ENCODE assay signal across 13 cellular contexts in genomic region chr1:230458509-230458908, GRCh38. TPM values are rescaled to one million over a fixed set of nuclear protein-coding genes. Genes with fewer than 3 reads are reported as not detected.
DNase-seq lines count a peak whose midpoint lies in the region; ATAC-seq and TF ChIP-seq lines count a peak whose summit lies in the region.
"Had no signal": no experiment of that assay in that cellular context is flagged by ENCODE, and none has a peak within 500 bp of the region (broad histone marks: within the 10 kb centered on the region; RNA-seq: fewer than 3 reads in every experiment).

No MANE protein-coding gene starts in this region.

- ATAC-seq in WTC11, result no peak
- no peak for ATAC-seq in HG03025 (IDR thresholded peaks at IDR 0.05; ENCODE audit: low FRiP score, unreplicated experiment)
- ATAC-seq: activated CD4-positive, alpha-beta T cell treated with anti-CD3 and anti-CD28 coated beads for 36 hours had no signal

- no peaks in the 10 kb centered on the region for H3K27me3 ChIP-seq in CD4-positive, alpha-beta memory T cell (ENCODE audit: insufficient read depth, low read length)

- peak; percentile 7 for DNase-seq in NCI-H2029 (lab: John Stamatoyannopoulos, UW)
- no peak for DNase-seq in NCI-H2029 treated with DMSO at 0.1 percent for 48 hours (lab: John Stamatoyannopoulos, UW)
- DNase-seq in WTC11 (ENCODE audit: low spot score), result no peak
- DNase-seq in glutamatergic neuron, result no peak
- DNase-seq in activated T-cell treated with anti-CD3 and anti-CD28 coated beads for 4 hours, result no peak
- DNase-seq in globus pallidus (ENCODE audit: low spot score), result no peak
- DNase-seq in CD4-positive, alpha-beta memory T cell, result no peak
- DNase-seq: 8988T; activated CD4-positive, alpha-beta T cell treated with anti-CD3 and anti-CD28 coated beads for 36 hours; left ventricle myocardium inferior; NCI-H446 treated with DMSO at 0.1 percent for 48 hours had no signal

- H3K36me3 Mint-ChIP-seq in WTC11 (no peaks in the 10 kb centered on the region), glutamatergic neuron (ENCODE audit: unreplicated experiment) (no peaks in the 10 kb centered on the region)
- no peaks in the 10 kb centered on the region for H3K36me3 Mint-ChIP-seq in CD4-positive, alpha-beta memory T cell

- H3K27ac Mint-ChIP-seq in WTC11 (peak overlapping the region; percentile 10; the same call in 1 of the 2 replicates), glutamatergic neuron (ENCODE audit: unreplicated experiment) (peak overlapping the region; percentile 82)
- H3K27ac Mint-ChIP-seq in CD4-positive, alpha-beta memory T cell, result no peak overlapping the region
- H3K27ac Mint-ChIP-seq: activated CD4-positive, alpha-beta T cell treated with anti-CD3 and anti-CD28 coated beads for 36 hours; progenitor cell of endocrine pancreas had no signal

- no peaks in the 10 kb centered on the region for H3K9me3 Mint-ChIP-seq in WTC11
- peaks cover 2% of the 10 kb centered on the region for H3K9me3 Mint-ChIP-seq in glutamatergic neuron (ENCODE audit: unreplicated experiment)
- H3K9me3 Mint-ChIP-seq in CD4-positive, alpha-beta memory T cell, result peaks cover 0 to 4% (median 0%) of the 10 kb centered on the region in 8 donors

- no peaks in the 10 kb centered on the region for H3K4me1 ChIP-seq in CD4-positive, alpha-beta memory T cell (ENCODE audit: insufficient read depth, low read length)

- CTCF ChIA-PET in WTC11 (lab: Charles Lee), result interaction anchor here (0.7 to 1.1 kb wide), 2 partner anchors 123 to 183 kb away, joined by 3 read pairs; no protein-coding TSS in a partner anchor
- CTCF ChIA-PET in CD4-positive, alpha-beta memory T cell (lab: Charles Lee; ENCODE audit: partially characterized antibody), result no interaction called here

- H3K4me3 Mint-ChIP-seq in WTC11 (no peak overlapping the region), glutamatergic neuron (ENCODE audit: unreplicated experiment) (no peak overlapping the region)
- no peak overlapping the region for H3K4me3 Mint-ChIP-seq in CD4-positive, alpha-beta memory T cell
- H3K4me3 Mint-ChIP-seq: activated CD4-positive, alpha-beta T cell treated with anti-CD3 and anti-CD28 coated beads for 36 hours had no signal

- H3K27me3 Mint-ChIP-seq in WTC11 (ENCODE audit: low read depth) (no peaks in the 10 kb centered on the region), glutamatergic neuron (ENCODE audit: unreplicated experiment) (no peaks in the 10 kb centered on the region)
- H3K27me3 Mint-ChIP-seq in CD4-positive, alpha-beta memory T cell, result peaks cover 19 to 24% of the 10 kb centered on the region in 2 donors
- H3K27me3 Mint-ChIP-seq: progenitor cell of endocrine pancreas had no signal

- H3K36me3 ChIP-seq in CD4-positive, alpha-beta memory T cell (ENCODE audit: insufficient read depth, low read length), result no peaks in the 10 kb centered on the region
- H3K36me3 ChIP-seq: left ventricle myocardium inferior had no signal

- no peak overlapping the region for H3K27ac ChIP-seq in CD4-positive, alpha-beta memory T cell (ENCODE audit: low read depth, low read length)
- H3K27ac ChIP-seq: left ventricle myocardium inferior had no signal

- intact Hi-C loops in CD4-positive, alpha-beta memory T cell (cut with micrococcal nuclease), result no loop called here

- no peak overlapping the region for H3K4me3 ChIP-seq in CD4-positive, alpha-beta memory T cell (ENCODE audit: low read length in 2 of 2)
- H3K4me3 ChIP-seq: left ventricle myocardium inferior had no signal

- POLR2A ChIA-PET in WTC11 (lab: Charles Lee), result no interaction called here
- POLR2A ChIA-PET in CD4-positive, alpha-beta memory T cell (lab: Charles Lee; ENCODE audit: partially characterized antibody), result no interaction called here

- no peaks in the 10 kb centered on the region for H3K9me3 ChIP-seq in CD4-positive, alpha-beta memory T cell (ENCODE audit: control insufficient read depth in 1 of 2, low read length in 2 of 2)
- H3K9me3 ChIP-seq: left ventricle myocardium inferior had no signal

- H3K4me1 Mint-ChIP-seq in WTC11, result peaks cover 11% of the 10 kb centered on the region
- peaks cover 21% of the 10 kb centered on the region for H3K4me1 Mint-ChIP-seq in glutamatergic neuron (ENCODE audit: low read depth, unreplicated experiment)
- no peaks in the 10 kb centered on the region for H3K4me1 Mint-ChIP-seq in CD4-positive, alpha-beta memory T cell
- H3K4me1 Mint-ChIP-seq: activated CD4-positive, alpha-beta T cell treated with anti-CD3 and anti-CD28 coated beads for 36 hours had no signal

- TF ChIP-seq CTCF in WTC11 (IDR thresholded peaks at IDR 0.05), result no peak
- TF ChIP-seq CTCF in glutamatergic neuron (IDR thresholded peaks at IDR 0.05; ENCODE audit: partially characterized antibody, unreplicated experiment), result no peak

TF ChIP-seq in WTC11, 78 proteins besides CTCF, POLR2A, EP300 and RAD21 (continues in another document):
- TF ChIP-seq ATF2 (CRISPR knock-in tag; IDR thresholded peaks at IDR 0.05; ENCODE audit: borderline replicate concordance, low read depth) (no peak), E2F5 (CRISPR knock-in tag; IDR thresholded peaks at IDR 0.05) (no peak), GRHL2 (CRISPR knock-in tag; IDR thresholded peaks at IDR 0.05; ENCODE audit: insufficient replicate concordance, severe bottlenecking) (no peak), CDX4 (CRISPR knock-in tag; IDR thresholded peaks at IDR 0.05; ENCODE audit: borderline replicate concordance) (no peak), SOX15 (CRISPR knock-in tag; IDR thresholded peaks at IDR 0.05) (no peak), ZBTB43 (CRISPR knock-in tag; IDR thresholded peaks at IDR 0.05) (no peak), E2F1 (CRISPR knock-in tag; IDR thresholded peaks at IDR 0.05) (no peak), FOXP4 (CRISPR knock-in tag; IDR thresholded peaks at IDR 0.05) (no peak), FOXJ3 (CRISPR knock-in tag; IDR thresholded peaks at IDR 0.05; ENCODE audit: borderline replicate concordance) (no peak), JAZF1 (CRISPR knock-in tag; IDR thresholded peaks at IDR 0.05) (no peak), MXD4 (CRISPR knock-in tag; IDR thresholded peaks at IDR 0.05; ENCODE audit: borderline replicate concordance) (no peak)

RNA-seq across cellular contexts. Expression of gene PGBD5, which starts 32.4 kb away (rescaled TPM):
- total RNA-seq in WTC11 (2021) (16.7 to 23.8 TPM (median 18.9 TPM) in 3 replicates), glutamatergic neuron (ENCODE audit: unreplicated experiment) (72.4 TPM)
- total RNA-seq in CD4-positive, alpha-beta memory T cell, result not detected
- polyA plus RNA-seq in CD4-positive, alpha-beta memory T cell, result not detected

Comparison
In these comparisons a context has a peak if more than half of its experiments do, and no peak if none do; other contexts are left out.
1. H3K27ac Mint-ChIP-seq: peak in WTC11 (single experiment) and glutamatergic neuron (single experiment); none in CD4-positive, alpha-beta memory T cell (0 of 7).
2. RNA of gene PGBD5, which starts 32.4 kb away (total RNA-seq): 72.4 TPM in glutamatergic neuron (single experiment) and 16.7 to 23.8 TPM in WTC11; not detected in CD4-positive, alpha-beta memory T cell; every median in the first group is over 10 times any median in the second.